In genomic region chr13:45108716-45109706, GRCh38 we compare ENCODE assay signal across 9 cellular contexts. TPM values are rescaled to one million over a fixed set of nuclear protein-coding genes. Genes with fewer than 3 reads are reported as not detected.
DNase-seq lines count a peak whose midpoint lies in the region; ATAC-seq, FAIRE-seq and TF ChIP-seq lines count a peak whose summit lies in the region.
"Had no signal": no experiment of that assay in that cellular context is flagged by ENCODE, and none has a peak within 500 bp of the region (broad histone marks: within the 10 kb centered on the region; RNA-seq: fewer than 3 reads in every experiment).

No MANE protein-coding gene starts in this region.

- no peak overlapping the region for H3K9ac ChIP-seq in K562 (ENCODE audit: insufficient read depth in 1 of 2, low read depth in 2 of 2, low read length in 2 of 2)

- BruUV-seq in MCF 10A (replicated peaks; lab: Mats Ljungman, UMichigan) (no TSS peak), K562 (replicated peaks; lab: Mats Ljungman, UMichigan) (no TSS peak)

- TF ChIP-seq EP300 in K562 (IDR thresholded peaks at IDR 0.05; ENCODE audit: low read length), result no peak

- no peaks in the 10 kb centered on the region for H3K9me1 ChIP-seq in K562 (ENCODE audit: control insufficient read depth, insufficient read depth, low read length)

- TF ChIP-seq RAD21 in K562 (CRISPR knock-in tag; conservative IDR thresholded peaks at IDR 0.05 in 1 of 2, IDR thresholded peaks at IDR 0.05 in 1 of 2), result no peak

- TF ChIP-seq CTCF in MCF 10A (IDR thresholded peaks at IDR 0.05; ENCODE audit: unreplicated experiment), result no peak
- TF ChIP-seq CTCF in breast epithelium (IDR thresholded peaks at IDR 0.05), result no peak
- TF ChIP-seq CTCF in K562 (IDR thresholded peaks at IDR 0.05 in 2 of 3, conservative IDR thresholded peaks at IDR 0.05 in 1 of 3; ENCODE audit: insufficient read depth in 2 of 3, low read depth in 1 of 3, low read length in 3 of 3), result no peak
- no peak for TF ChIP-seq CTCF in thyroid gland (IDR thresholded peaks at IDR 0.05)
- no peak for TF ChIP-seq CTCF in BE2C (IDR thresholded peaks at IDR 0.05; ENCODE audit: low read depth, low read length)

- no peaks in the 10 kb centered on the region for H3K9me3 ChIP-seq in breast epithelium
- H3K9me3 ChIP-seq in K562 (replicated peaks; ENCODE audit: control insufficient read depth, insufficient read depth, low read depth, low read length), result no peaks in the 10 kb centered on the region
- H3K9me3 ChIP-seq in thyroid gland, result no peaks in the 10 kb centered on the region
- H3K9me3 ChIP-seq in BE2C, result no peaks in the 10 kb centered on the region

- no peaks in the 10 kb centered on the region for H3K79me2 ChIP-seq in K562 (ENCODE audit: control insufficient read depth, insufficient read depth, low read length)

- H3K27me3 ChIP-seq in breast epithelium (no peaks in the 10 kb centered on the region), K562 (ENCODE audit: control insufficient read depth in 2 of 2, insufficient read depth in 2 of 2, low read length in 2 of 2) (no peaks in the 10 kb centered on the region), thyroid gland (no peaks in the 10 kb centered on the region), BE2C (no peaks in the 10 kb centered on the region)

- H3K9me3 Mint-ChIP-seq in MCF 10A (ENCODE audit: unreplicated experiment), result no peaks in the 10 kb centered on the region
- H3K9me3 Mint-ChIP-seq: CD4-positive, alpha-beta T cell had no signal

- H3K4me1 ChIP-seq in breast epithelium (no peaks in the 10 kb centered on the region), K562 (replicated peaks in 1 of 2; ENCODE audit: control insufficient read depth in 2 of 2, insufficient read depth in 2 of 2, low read length in 2 of 2) (no peaks in the 10 kb centered on the region; a peak in 1 of 5 replicates), thyroid gland (no peaks in the 10 kb centered on the region), BE2C (no peaks in the 10 kb centered on the region)

- POLR2A ChIA-PET in MCF 10A (lab: Yijun Ruan, JAX), result interaction anchor here (1.0 to 1.2 kb wide), 3 partner anchors 11 to 59 kb away, joined by 3 to 4 read pairs (median 3); partner anchors contain the start of gene GTF2F2
- POLR2A ChIA-PET in K562 (lab: Yijun Ruan, JAX), result no interaction called here

- TF ChIP-seq POLR2A in breast epithelium (IDR thresholded peaks at IDR 0.05), result no peak
- no peak for TF ChIP-seq POLR2A in K562 (conservative IDR thresholded peaks at IDR 0.05)
- no peak for TF ChIP-seq POLR2A in thyroid gland (IDR thresholded peaks at IDR 0.05)

- 49% methylated on average over 8 of the region's 16 CpGs for WGBS in K562 (ENCODE audit: insufficient coverage, low coverage, missing lambda C conversion rate)
- 57 to 63% methylated on average over 14 to 16 of the region's 16 CpGs for WGBS in thyroid gland, 2 donors

- intact Hi-C loops in MCF 10A (cut with micrococcal nuclease) (no loop called here), breast epithelium (cut with DNase I; ENCODE audit: low total_unique reads) (no loop called here), K562 (cut with micrococcal nuclease) (no loop called here), thyroid gland (cut with DNase I) (no loop called here)

- in situ Hi-C loops in K562 (cut with MboI), result no loop called here

- H3K27ac ChIP-seq in breast epithelium (no peak overlapping the region), K562 (ENCODE audit: extremely low read depth, low read depth, low read length) (no peak overlapping the region), thyroid gland (no peak overlapping the region)

- H3K36me3 ChIP-seq in breast epithelium (no peaks in the 10 kb centered on the region), K562 (ENCODE audit: control insufficient read depth, insufficient read depth, low read length) (no peaks in the 10 kb centered on the region), thyroid gland (no peaks in the 10 kb centered on the region), BE2C (no peaks in the 10 kb centered on the region)

- H3K27me3 Mint-ChIP-seq in MCF 10A (ENCODE audit: insufficient read depth, unreplicated experiment), result no peaks in the 10 kb centered on the region

- H3K4me2 ChIP-seq in K562 (ENCODE audit: insufficient read depth, low read length), result 0 out of 2 replicates have a peak overlapping the region, but pooled peaks have one; percentile 22

- peak; percentile 25 for DNase-seq in MCF 10A (ENCODE audit: unreplicated experiment)
- no peak for DNase-seq in breast epithelium (ENCODE audit: low spot score in 2 of 2)
- DNase-seq in K562 (ENCODE audit: extremely low read depth in 1 of 4, low spot score in 3 of 4), result peak in 2 of 4 experiments; percentile 17 to 38
- DNase-seq in thyroid gland, result peak; percentile 20 to 41
- DNase-seq in SK-N-DZ (ENCODE audit: low spot score), result no peak
- DNase-seq in BE2C, result no peak
- DNase-seq in NCI-H1105 (lab: John Stamatoyannopoulos, UW), result no peak

- H4K20me1 ChIP-seq in K562 (replicated peaks; ENCODE audit: control insufficient read depth, insufficient read depth, low read length), result no peaks in the 10 kb centered on the region

- ATAC-seq in HG03280 (IDR thresholded peaks at IDR 0.05; ENCODE audit: unreplicated experiment) (peak; percentile 57), K562 (peak; percentile 83)

- H3K4me3 ChIP-seq in breast epithelium (no peak overlapping the region), K562 (no peak overlapping the region), thyroid gland (replicated peaks in 1 of 3) (no peak overlapping the region), BE2C (ENCODE audit: low read depth, low read length) (no peak overlapping the region)

- H2AFZ ChIP-seq in K562 (ENCODE audit: low read depth, low read length), result peak overlapping the region; percentile 69

- CTCF ChIA-PET in MCF 10A (lab: Yijun Ruan, JAX), result interaction anchor here (0.8 to 0.9 kb wide), 2 partner anchors 11 to 34 kb away, joined by 3 to 5 read pairs; no protein-coding TSS in a partner anchor
- CTCF ChIA-PET in K562 (lab: Yijun Ruan, JAX; ENCODE audit: low intra/inter-chr PET ratio), result no interaction called here

- peak; percentile 42 for FAIRE-seq in K562 (lab: Jason Lieb, UNC)

- no peaks in the 10 kb centered on the region for H3K36me3 Mint-ChIP-seq in MCF 10A (ENCODE audit: insufficient read depth, unreplicated experiment)

- H3K4me3 Mint-ChIP-seq in MCF 10A (ENCODE audit: unreplicated experiment), result no peak overlapping the region
- H3K4me3 Mint-ChIP-seq: CD4-positive, alpha-beta T cell had no signal

- peaks cover 8% of the 10 kb centered on the region for H3K4me1 Mint-ChIP-seq in MCF 10A (ENCODE audit: insufficient read depth, unreplicated experiment)

- no peak overlapping the region for H3K27ac Mint-ChIP-seq in MCF 10A (ENCODE audit: low read depth, unreplicated experiment)
- H3K27ac Mint-ChIP-seq: CD4-positive, alpha-beta T cell had no signal

TF ChIP-seq in K562, 482 proteins besides CTCF, POLR2A, EP300 and RAD21 (continues in another document):
- TF ChIP-seq SOX6 (IDR thresholded peaks at IDR 0.05), result no peak
- TF ChIP-seq ZNF561 (CRISPR knock-in tag; conservative IDR thresholded peaks at IDR 0.05), result no peak
- no peak for TF ChIP-seq ZBTB1 (CRISPR knock-in tag; IDR thresholded peaks at IDR 0.05; ENCODE audit: borderline replicate concordance, low read depth)
- no peak for TF ChIP-seq TBL1XR1 (IDR thresholded peaks at IDR 0.05; ENCODE audit: low read length in 2 of 2)
- peak in 1 of 2 experiments; percentile 26 for TF ChIP-seq E2F6 (IDR thresholded peaks at IDR 0.05; ENCODE audit: borderline replicate concordance in 1 of 2, extremely low read depth in 1 of 2, insufficient read depth in 1 of 2, insufficient read length in 1 of 2, low read depth in 1 of 2, low read length in 1 of 2, poor library complexity in 1 of 2, severe bottlenecking in 1 of 2)
- no peak for TF ChIP-seq DIDO1 (tag; IDR thresholded peaks at IDR 0.05; ENCODE audit: low read depth)

RNA-seq across cellular contexts. Expression of gene GTF2F2, which starts 11.3 kb away (rescaled TPM):
- total RNA-seq in MCF 10A (2022) (41.2 and 47.4 TPM in 2 replicates), breast epithelium (10 to 100 TPM; 10.9 to 23.4 (median 20.6) TPM), K562 (2014; rRNA removed) (27.8 and 32.4 TPM in 2 replicates), K562 (2014; rRNA removed; fragmentation: Illumina TruSeq; extraction: Trizol) (44.8 and 52.0 TPM in 2 replicates), K562 (2015; rRNA removed; fragmentation: Illumina TruSeq; extraction: Trizol) (35.4 and 38.3 TPM in 2 replicates), K562 (2021) (30.5 and 32.3 TPM in 2 replicates), thyroid gland (10 to 100 TPM; 15.3 to 22.7 (median 19.6) TPM)
- total RNA-seq in K562 (2011; cell fraction: chromatin; rRNA removed; ENCODE audit: low replicate concordance), result 11.2 and 29.0 TPM in 2 replicates
- total RNA-seq in K562 (2011; cell fraction: nucleolus; rRNA removed), result 9.5 and 10.9 TPM in 2 replicates
- 15.8 and 25.6 TPM in 2 replicates for total RNA-seq in K562 (2011; cell fraction: nucleoplasm; rRNA removed)
- polyA plus RNA-seq in K562 (2011; rRNA removed) (20.4 and 24.4 TPM in 2 replicates), K562 (2014; fragmentation: Illumina TruSeq; extraction: Trizol) (28.4 and 32.8 TPM in 2 replicates), K562 (2014; fragmentation: Nextera tagmentation; extraction: Ambion mirVana) (10 to 100 TPM; 19.7 to 22.6 TPM), K562 (2014; rRNA removed) (33.5 and 39.9 TPM in 2 replicates)
- polyA plus RNA-seq in K562 (2011; cell fraction: cytosol; rRNA removed), result 5.0 and 8.5 TPM in 2 replicates
- 4.1 and 6.8 TPM in 2 replicates for polyA plus RNA-seq in K562 (2011; cell fraction: nucleus; rRNA removed)
- 18.9 and 22.7 TPM in 2 replicates for polyA plus RNA-seq in K562 (2012)
- 17.7 and 20.7 TPM in 2 replicates for polyA minus RNA-seq in K562 (2011; rRNA and poly(A)+ RNA removed)
- polyA minus RNA-seq in K562 (2011; cell fraction: cytosol; rRNA and poly(A)+ RNA removed), result 7.2 and 9.9 TPM in 2 replicates
- 8.1 and 12.7 TPM in 2 replicates for polyA minus RNA-seq in K562 (2011; cell fraction: nucleus; rRNA and poly(A)+ RNA removed)
- polyA plus RNA-seq in SK-N-DZ (2014; cell fraction: cytosol; rRNA removed), result 46.8 and 49.0 TPM in 2 replicates
- polyA plus RNA-seq in SK-N-DZ (2014; cell fraction: nucleus; rRNA removed), result 19.1 and 27.3 TPM in 2 replicates
- polyA plus RNA-seq in BE2C (2012; ENCODE audit: insufficient read depth, insufficient read length, low read depth), result 15.4 TPM

Comparison
In these comparisons a context has a peak if more than half of its experiments do, and no peak if none do; other contexts are left out.
1. DNase-seq: peak in MCF 10A (single experiment) and thyroid gland (2 of 2); none in breast epithelium (0 of 2), SK-N-DZ (single experiment), BE2C (single experiment) and NCI-H1105 (single experiment).